16 cellular contexts compared by ENCODE assay signal in the genomic region with DNA sequence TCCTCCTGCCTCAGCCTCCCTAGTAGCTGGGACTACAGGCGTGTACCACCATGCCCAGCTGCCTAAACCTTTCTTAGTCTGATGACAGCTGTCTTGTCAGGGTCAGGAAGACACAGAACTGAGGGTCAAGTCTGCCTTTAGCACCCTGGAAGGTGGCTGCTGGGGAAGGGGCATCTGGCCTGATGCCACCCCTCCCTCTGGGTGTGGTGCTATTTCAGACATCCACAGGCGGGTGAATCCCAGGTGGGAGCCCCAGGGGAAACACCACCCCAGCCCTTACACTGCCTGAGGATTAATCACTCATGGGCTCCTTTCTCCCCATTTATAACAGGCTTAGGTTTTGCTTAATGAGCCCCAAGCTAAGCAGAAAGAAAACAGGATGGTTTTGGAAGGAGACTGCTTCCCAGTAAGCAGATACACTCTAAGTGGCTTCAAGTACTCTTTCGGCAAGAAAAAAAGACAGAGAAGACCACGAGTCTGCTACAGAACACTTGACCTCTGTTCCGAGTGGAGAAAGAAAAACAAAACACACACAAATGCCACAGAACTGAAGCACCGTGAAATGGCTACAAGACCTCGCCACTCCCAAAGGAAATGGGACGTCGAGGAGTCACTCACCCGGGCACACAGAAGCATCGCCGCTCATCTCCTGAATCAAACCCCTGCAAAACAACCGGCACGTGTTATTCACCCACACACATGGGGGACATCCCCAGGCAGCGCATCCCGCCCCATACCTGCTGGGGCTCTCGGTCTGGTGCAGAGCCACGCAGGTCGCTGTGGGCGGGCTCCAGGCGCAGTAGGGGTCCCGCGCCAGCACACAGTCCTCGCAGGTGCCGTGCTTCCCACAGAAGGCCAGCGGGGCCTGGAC.
DNase-seq lines count a peak whose midpoint lies in the region; ATAC-seq and TF ChIP-seq lines count a peak whose summit lies in the region.
"Had no signal": no experiment of that assay in that cellular context is flagged by ENCODE, and none has a peak within 500 bp of the region (broad histone marks: within the 10 kb centered on the region; RNA-seq: fewer than 3 reads in every experiment).

No MANE protein-coding gene starts in this region.

- POLR2A ChIA-PET in activated CD4-positive, alpha-beta memory T cell treated with anti-CD3 and anti-CD28 coated beads, Interleukin-2, amount 10 ng/mL, durations not matched to agents 7 days and 5 days (lab: Charles Lee) = interaction anchor here (1.2 kb wide), 2 partner anchors 18 to 23 kb away, joined by 3 to 4 read pairs; no protein-coding TSS in a partner anchor

- no peaks in the 10 kb centered on the region for H3K27me3 Mint-ChIP-seq in activated CD4-positive, alpha-beta memory T cell treated with anti-CD3 and anti-CD28 coated beads, Interleukin-2, amount 10 ng/mL, durations not matched to agents 7 days and 5 days
- H3K27me3 Mint-ChIP-seq: type B pancreatic cell had no signal

- no peak overlapping the region for H3K4me3 Mint-ChIP-seq in activated CD4-positive, alpha-beta memory T cell treated with anti-CD3 and anti-CD28 coated beads, Interleukin-2, amount 10 ng/mL, durations not matched to agents 7 days and 5 days
- H3K4me3 Mint-ChIP-seq: type B pancreatic cell had no signal

- peaks cover 2% of the 10 kb centered on the region for H3K36me3 ChIP-seq in kidney epithelial cell (ENCODE audit: control insufficient read depth, insufficient read depth, low read length)

- peaks cover 80% of the 10 kb centered on the region for H3K36me3 Mint-ChIP-seq in activated CD4-positive, alpha-beta memory T cell treated with anti-CD3 and anti-CD28 coated beads, Interleukin-2, amount 10 ng/mL, durations not matched to agents 7 days and 5 days (ENCODE audit: low read depth)

- CTCF ChIA-PET in activated CD4-positive, alpha-beta memory T cell treated with anti-CD3 and anti-CD28 coated beads, Interleukin-2, amount 10 ng/mL, durations not matched to agents 7 days and 5 days (lab: Charles Lee) = interaction anchor here (2.7 kb wide), 1 partner anchor 168 kb away, joined by 11 read pairs; no protein-coding TSS in a partner anchor

- no peak overlapping the region for H3K4me3 ChIP-seq in right cardiac atrium (ENCODE audit: low read length)
- no peak overlapping the region for H3K4me3 ChIP-seq in kidney epithelial cell (ENCODE audit: low read depth, low read length)
- H3K4me3 ChIP-seq: gastrocnemius medialis had no signal

- H3K27ac Mint-ChIP-seq in activated CD4-positive, alpha-beta memory T cell treated with anti-CD3 and anti-CD28 coated beads, Interleukin-2, amount 10 ng/mL, durations not matched to agents 7 days and 5 days = peak overlapping the region; percentile 31
- H3K27ac Mint-ChIP-seq: type B pancreatic cell had no signal

- no peak overlapping the region for H3K27ac ChIP-seq in right cardiac atrium (ENCODE audit: low read length)
- H3K27ac ChIP-seq: gastrocnemius medialis, WERI-Rb-1 had no signal

- ATAC-seq in right cardiac atrium (no peak), left cardiac atrium (no peak), GM21723 (IDR thresholded peaks at IDR 0.05; ENCODE audit: unreplicated experiment) (no peak)
- ATAC-seq: gastrocnemius medialis had no signal

- intact Hi-C loops in right cardiac atrium (cut with DNase I) = no loop called here
- intact Hi-C loops in left cardiac atrium (cut with DNase I) = no loop called here

- DNase-seq in right cardiac atrium = peak in 2 of 3 donors; percentile 33 to 45
- DNase-seq in left cardiac atrium = no peak
- DNase-seq in activated CD4-positive, alpha-beta memory T cell treated with anti-CD3 and anti-CD28 coated beads, Interleukin-2, amount 10 ng/mL, durations not matched to agents 7 days and 5 days = no peak
- peak; percentile 45 for DNase-seq in kidney epithelial cell (ENCODE audit: low read depth)
- no peak for DNase-seq in stimulated activated naive CD4-positive, alpha-beta T cell (lab: John Stamatoyannopoulos, UW)
- DNase-seq in activated CD4-positive, CD25-positive, alpha-beta regulatory T cell treated with anti-CD3 and anti-CD28 coated beads, Interleukin-2, amount 50 U/mL, for 72 hours = no peak
- DNase-seq in D341Med (ENCODE audit: low spot score) = no peak
- DNase-seq: activated T-cell treated with anti-CD3 and anti-CD28 coated beads, Interleukin-2, amount 50 U/mL, for 1 hour; AML-193; gastrocnemius medialis; NCI-H1048; SK-N-SH; stimulated activated CD4-positive, alpha-beta T cell treated with anti-CD3 and anti-CD28 coated beads, Interleukin-15, amount 100 ng/mL, for 24 hours; WERI-Rb-1 had no signal

- peaks cover 64% of the 10 kb centered on the region for H3K4me1 Mint-ChIP-seq in activated CD4-positive, alpha-beta memory T cell treated with anti-CD3 and anti-CD28 coated beads, Interleukin-2, amount 10 ng/mL, durations not matched to agents 7 days and 5 days

- H3K27me3 ChIP-seq in right cardiac atrium (ENCODE audit: control insufficient read depth, insufficient read depth) (no peaks in the 10 kb centered on the region), kidney epithelial cell (ENCODE audit: control insufficient read depth, insufficient read depth, low read length) (no peaks in the 10 kb centered on the region)
- H3K27me3 ChIP-seq: gastrocnemius medialis had no signal

- no peaks in the 10 kb centered on the region for H3K9me3 ChIP-seq in right cardiac atrium (ENCODE audit: control insufficient read depth, low read length)
- H3K9me3 ChIP-seq: gastrocnemius medialis, SK-N-SH had no signal

- 91% methylated on average over 26 of the region's 26 CpGs for WGBS in right cardiac atrium

- H3K4me1 ChIP-seq in right cardiac atrium (ENCODE audit: control insufficient read depth, insufficient read depth, low read length) = no peaks in the 10 kb centered on the region
- H3K4me1 ChIP-seq: gastrocnemius medialis had no signal

- no peak for TF ChIP-seq CTCF in kidney epithelial cell (IDR thresholded peaks at IDR 0.05; ENCODE audit: insufficient read depth, low read length, poor library complexity, severe bottlenecking)

- no peaks in the 10 kb centered on the region for H3K9me3 Mint-ChIP-seq in activated CD4-positive, alpha-beta memory T cell treated with anti-CD3 and anti-CD28 coated beads, Interleukin-2, amount 10 ng/mL, durations not matched to agents 7 days and 5 days
- H3K9me3 Mint-ChIP-seq: type B pancreatic cell had no signal

Comparison
In these comparisons a context has a peak if more than half of its experiments do, and no peak if none do; other contexts are left out.
1. DNase-seq: peak in right cardiac atrium (2 of 3) and kidney epithelial cell (single experiment); none in left cardiac atrium (single experiment), activated CD4-positive, alpha-beta memory T cell treated with anti-CD3 and anti-CD28 coated beads, Interleukin-2, amount 10 ng/mL, durations not matched to agents 7 days and 5 days (single experiment), stimulated activated naive CD4-positive, alpha-beta T cell (0 of 6), activated CD4-positive, CD25-positive, alpha-beta regulatory T cell treated with anti-CD3 and anti-CD28 coated beads, Interleukin-2, amount 50 U/mL, for 72 hours (single experiment) and D341Med (single experiment).